Comparison of ENCODE assay signal across 26 cellular contexts in the genomic region with DNA sequence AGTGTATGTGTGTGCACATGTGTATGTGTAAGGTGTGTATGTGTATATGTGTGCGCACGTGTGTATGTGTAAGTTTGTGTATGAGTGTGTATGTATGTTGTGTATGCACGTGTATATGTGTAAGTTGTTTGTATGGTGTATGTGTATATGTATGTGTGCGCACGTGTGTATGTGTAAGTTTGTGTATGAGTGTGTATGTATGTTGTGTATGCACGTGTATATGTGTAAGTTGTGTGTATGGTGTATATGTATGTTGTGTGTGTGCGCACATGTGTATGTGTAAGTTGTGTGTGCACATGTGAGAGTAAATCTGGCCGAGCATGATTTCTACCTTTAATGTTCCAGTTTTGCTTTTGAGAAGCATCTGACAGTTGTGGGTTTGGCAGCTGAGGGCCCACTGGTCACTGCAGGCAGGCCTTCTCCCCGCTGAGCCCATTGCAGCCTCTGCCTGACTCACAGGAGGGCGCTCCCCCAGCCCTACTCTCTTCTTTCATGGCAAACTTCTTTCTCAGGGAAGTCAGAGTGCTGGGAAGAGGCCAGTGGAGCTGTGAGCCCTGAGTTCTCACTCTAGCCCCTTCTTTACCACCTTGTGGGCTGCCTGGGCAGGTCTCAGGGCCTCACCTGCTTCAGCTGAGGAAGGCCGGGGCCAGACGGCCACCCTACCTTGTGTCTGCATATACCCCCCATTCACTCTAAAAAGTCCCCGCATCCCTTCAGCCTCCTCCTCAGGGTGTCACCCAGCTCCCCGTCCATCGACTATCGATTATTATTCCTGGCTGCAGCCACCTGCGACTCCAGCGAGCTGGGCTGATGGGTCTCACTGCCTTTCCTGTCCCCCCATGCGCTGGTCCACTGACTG. TPM values are rescaled to one million over a fixed set of nuclear protein-coding genes. Genes with fewer than 3 reads are reported as not detected.
DNase-seq lines count a peak whose midpoint lies in the region; ATAC-seq, FAIRE-seq and TF ChIP-seq lines count a peak whose summit lies in the region.
"Had no signal": no experiment of that assay in that cellular context is flagged by ENCODE, and none has a peak within 500 bp of the region (broad histone marks: within the 10 kb centered on the region; RNA-seq: fewer than 3 reads in every experiment).

No MANE protein-coding gene starts in this region.

- H2AFZ ChIP-seq in astrocyte (ENCODE audit: low read depth, low read length): no peak overlapping the region
- no peak overlapping the region for H2AFZ ChIP-seq in HepG2 (ENCODE audit: low read length)

- H3K79me2 ChIP-seq in astrocyte (ENCODE audit: insufficient read depth, low read length) (no peaks in the 10 kb centered on the region), HepG2 (ENCODE audit: insufficient read depth, low read length) (no peaks in the 10 kb centered on the region)

- no peaks in the 10 kb centered on the region for H3K36me3 Mint-ChIP-seq in astrocyte (ENCODE audit: low read depth, unreplicated experiment)
- H3K36me3 Mint-ChIP-seq: CD8-positive, alpha-beta memory T cell; stimulated activated naive B cell treated with anti-CD40 and anti-IgM and Interleukin-4, amounts not matched to agents 10 μg/mL and 1 μg/mL and 100 μg/mL, for 72 hours had no signal

- 61% methylated on average over 17 of the region's 19 CpGs for WGBS in HepG2 (ENCODE audit: low lambda C conversion rate)
- WGBS in transverse colon (ENCODE audit: low coverage in 1 of 2), 2 donors: 85 to 93% methylated on average over 8 to 19 of the region's 19 CpGs

- TF ChIP-seq EP300 in HepG2 (IDR thresholded peaks at IDR 0.05; ENCODE audit: low read depth in 2 of 2, low read length in 2 of 2): no peak
- no peak for TF ChIP-seq EP300 in HepG2 (CRISPR knock-in tag; IDR thresholded peaks at IDR 0.05; ENCODE audit: borderline replicate concordance)
- TF ChIP-seq EP300 in transverse colon (IDR thresholded peaks at IDR 0.05; ENCODE audit: low read depth): no peak

- peaks cover 46% of the 10 kb centered on the region for H3K27me3 Mint-ChIP-seq in astrocyte (ENCODE audit: low read depth, unreplicated experiment)
- H3K27me3 Mint-ChIP-seq: CD8-positive, alpha-beta memory T cell had no signal

- H3K9me3 Mint-ChIP-seq in astrocyte (ENCODE audit: unreplicated experiment): peaks cover 2% of the 10 kb centered on the region
- H3K9me3 Mint-ChIP-seq: CD8-positive, alpha-beta memory T cell had no signal

- POLR2A ChIA-PET in HEK293 (lab: Yijun Ruan, JAX): no interaction called here
- POLR2A ChIA-PET in HepG2 (lab: Yijun Ruan, JAX): no interaction called here

- DNase-seq in astrocyte (ENCODE audit: low read depth) (no peak), HepG2 (ENCODE audit: low spot score) (no peak), globus pallidus (ENCODE audit: low spot score) (no peak), NCI-H187 treated with DMSO at 0.1 percent for 48 hours (lab: John Stamatoyannopoulos, UW) (no peak), NCI-H446 (lab: John Stamatoyannopoulos, UW) (no peak), transverse colon (no peak)
- DNase-seq: activated CD4-positive, alpha-beta T cell treated with anti-CD3 and anti-CD28 coated beads, Interleukin-2, amount 50 U/mL, for 48 hours; activated naive CD4-positive, alpha-beta T cell; amniotic stem cell; central memory CD4-positive, alpha-beta T cell; HCEC 1CT; left cardiac atrium; NCI-H146; NCI-H774; Right ventricle myocardium superior; stimulated activated CD4-positive, alpha-beta T cell treated with anti-CD3 and anti-CD28 coated beads, Interleukin-2, amount 100 ng/mL, for 24 hours; stimulated activated naive B cell treated with anti-CD40 and anti-IgM and Interleukin-4, amounts not matched to agents 10 μg/mL and 1 μg/mL and 100 μg/mL, for 72 hours had no signal

- H3K36me3 ChIP-seq in BLaER1 (no peaks in the 10 kb centered on the region), HEK293 (ENCODE audit: control insufficient read depth in 2 of 2, insufficient read depth in 1 of 2, low read length in 2 of 2) (no peaks in the 10 kb centered on the region), astrocyte (ENCODE audit: insufficient read depth, low read length) (no peaks in the 10 kb centered on the region), HepG2 (replicated peaks in 1 of 2; ENCODE audit: control insufficient read depth in 1 of 2, insufficient read depth in 2 of 2, low read length in 2 of 2) (no peaks in the 10 kb centered on the region), transverse colon (no peaks in the 10 kb centered on the region)
- H3K36me3 ChIP-seq: esophagus muscularis mucosa, gastroesophageal sphincter had no signal

- ATAC-seq in HepG2: peak; percentile 38; the same call in 1 of the 3 replicates
- ATAC-seq: gastroesophageal sphincter; left cardiac atrium; stimulated activated naive B cell treated with anti-CD40 and anti-IgM and Interleukin-4, amounts not matched to agents 10 μg/mL and 1 μg/mL and 100 μg/mL, for 72 hours had no signal

- H4K20me1 ChIP-seq in BLaER1: no peaks in the 10 kb centered on the region
- H4K20me1 ChIP-seq in astrocyte (ENCODE audit: insufficient read depth, low read length): no peaks in the 10 kb centered on the region
- no peaks in the 10 kb centered on the region for H4K20me1 ChIP-seq in HepG2 (ENCODE audit: insufficient read depth, low read length)

- TF ChIP-seq POLR2A in HepG2 (IDR thresholded peaks at IDR 0.05; ENCODE audit: insufficient read depth in 1 of 2, low read depth in 2 of 2, low read length in 2 of 2) (no peak), transverse colon (IDR thresholded peaks at IDR 0.05) (no peak)

- H3K9ac ChIP-seq in BLaER1 (no peak overlapping the region), astrocyte (ENCODE audit: low read length) (no peak overlapping the region), HepG2 (ENCODE audit: insufficient read depth, low read depth, low read length) (no peak overlapping the region)

- H3K27ac ChIP-seq in BLaER1 (no peak overlapping the region), HEK293 (ENCODE audit: extremely low read depth, low read depth, low read length) (no peak overlapping the region), astrocyte (ENCODE audit: low read depth, low read length) (no peak overlapping the region), HepG2 (ENCODE audit: extremely low read length, insufficient read depth, low read length) (no peak overlapping the region), transverse colon (no peak overlapping the region)
- H3K27ac ChIP-seq: esophagus muscularis mucosa, gastroesophageal sphincter had no signal

- FAIRE-seq in astrocyte (lab: Jason Lieb, UNC): peak; percentile 43
- no peak for FAIRE-seq in HepG2 (lab: Jason Lieb, UNC)

- H3K4me3 ChIP-seq in BLaER1: no peak overlapping the region
- H3K4me3 ChIP-seq in HEK293 (ENCODE audit: low read depth, low read length): no peak overlapping the region
- H3K4me3 ChIP-seq in astrocyte (ENCODE audit: insufficient read depth, low read depth, low read length): no peak overlapping the region
- H3K4me3 ChIP-seq in HepG2 (replicated peaks in 1 of 3; ENCODE audit: insufficient read depth in 1 of 3, low read depth in 2 of 3, low read length in 3 of 3): no peak overlapping the region
- no peak overlapping the region for H3K4me3 ChIP-seq in transverse colon
- H3K4me3 ChIP-seq: esophagus muscularis mucosa, gastroesophageal sphincter had no signal

- H3K9me3 ChIP-seq in BLaER1 (peaks cover 11% of the 10 kb centered on the region), HEK293 (ENCODE audit: control insufficient read depth, insufficient read depth, low read depth, low read length) (no peaks in the 10 kb centered on the region), astrocyte (ENCODE audit: insufficient read depth, low read depth, low read length) (no peaks in the 10 kb centered on the region), HepG2 (ENCODE audit: low read length) (no peaks in the 10 kb centered on the region), transverse colon (no peaks in the 10 kb centered on the region)
- H3K9me3 ChIP-seq: esophagus muscularis mucosa, gastroesophageal sphincter had no signal

- intact Hi-C loops in HepG2 (cut with micrococcal nuclease; ENCODE audit: unreplicated experiment) (no loop called here), transverse colon (cut with DNase I; ENCODE audit: low total_unique reads) (no loop called here)

- H3K27ac Mint-ChIP-seq in astrocyte (ENCODE audit: unreplicated experiment): no peak overlapping the region
- H3K27ac Mint-ChIP-seq: stimulated activated naive B cell treated with anti-CD40 and anti-IgM and Interleukin-4, amounts not matched to agents 10 μg/mL and 1 μg/mL and 100 μg/mL, for 72 hours had no signal

- in situ Hi-C loops in HepG2 (cut with HindIII; ENCODE audit: extremely low pct_ligation_motif_present, low pct_unique_long_range_greater_than_20kb) (no loop called here), transverse colon (cut with MboI; ENCODE audit: low pct_ligation_motif_present in 1 of 4, low pct_unique_long_range_greater_than_20kb in 1 of 4, low sequenced_read_pairs in 3 of 4) (no loop called here)

- TF ChIP-seq CTCF in HEK293 (tag by site-specific recombination; IDR thresholded peaks at IDR 0.05) (no peak), astrocyte (IDR thresholded peaks at IDR 0.05; ENCODE audit: insufficient read depth, low read depth, low read length) (no peak), HepG2 (CRISPR knock-in tag; IDR thresholded peaks at IDR 0.05) (peak; percentile 27; the same call in 1 of the 2 replicates), transverse colon (IDR thresholded peaks at IDR 0.05) (no peak)

- no peaks in the 10 kb centered on the region for H3K4me1 Mint-ChIP-seq in astrocyte (ENCODE audit: low read depth, unreplicated experiment)

- H3K27me3 ChIP-seq in BLaER1 (no peaks in the 10 kb centered on the region), astrocyte (ENCODE audit: insufficient read depth, low read length) (peaks cover 14% of the 10 kb centered on the region), HepG2 (ENCODE audit: control insufficient read depth in 1 of 2, insufficient read depth in 2 of 2, low read length in 2 of 2) (peaks cover 5 to 66% of the 10 kb centered on the region in 2 experiments; a peak in 3 of 5 replicates), transverse colon (no peaks in the 10 kb centered on the region)

- TF ChIP-seq RAD21 in HepG2 (CRISPR knock-in tag; IDR thresholded peaks at IDR 0.05): no peak

- H3K4me3 Mint-ChIP-seq in astrocyte (ENCODE audit: unreplicated experiment): no peak overlapping the region
- H3K4me3 Mint-ChIP-seq: CD8-positive, alpha-beta memory T cell; stimulated activated naive B cell treated with anti-CD40 and anti-IgM and Interleukin-4, amounts not matched to agents 10 μg/mL and 1 μg/mL and 100 μg/mL, for 72 hours had no signal

- no TSS peak for BruUV-seq in HepG2 (replicated peaks; lab: Mats Ljungman, UMichigan)

- H3K4me1 ChIP-seq in BLaER1 (peaks cover 53% of the 10 kb centered on the region), HEK293 (ENCODE audit: control insufficient read depth, insufficient read depth, low read length) (no peaks in the 10 kb centered on the region), astrocyte (ENCODE audit: insufficient read depth, low read length) (no peaks in the 10 kb centered on the region), HepG2 (ENCODE audit: insufficient read depth, low read length) (peaks cover 17% of the 10 kb centered on the region), transverse colon (peaks cover 0 to under 1% (median 0%) of the 10 kb centered on the region in 4 donors)
- H3K4me1 ChIP-seq: gastroesophageal sphincter had no signal

- CTCF ChIA-PET in HEK293 (lab: Yijun Ruan, JAX): interaction anchor here (0.6 to 1.1 kb wide), 3 partner anchors 30 to 351 kb away, joined by 3 to 6 read pairs (median 4); no protein-coding TSS in a partner anchor
- CTCF ChIA-PET in HepG2 (lab: Yijun Ruan, JAX; ENCODE audit: low intra/inter-chr PET ratio, low total read pairs): no interaction called here

- H3K4me2 ChIP-seq in BLaER1 (peak overlapping the region; percentile 66), astrocyte (ENCODE audit: low read length) (no peak overlapping the region), HepG2 (ENCODE audit: low read depth, low read length) (no peak overlapping the region; the same call in 1 of the 2 replicates)

RNA-seq across cellular contexts. Expression of a gene that starts 11.2 kb away (rescaled TPM):
- total RNA-seq in astrocyte (2.5 and 3.6 TPM in 2 replicates), HepG2 (2016; rRNA removed; fragmentation: Illumina TruSeq; extraction: Trizol) (0.11 TPM in 1 of 2 replicates, not detected in the other), transverse colon (10 to 100 TPM in 1 of 4 donors, 1 to 10 TPM in 3; 2.8 to 33.3 (median 7.1) TPM)
- not detected in 2 replicates for total RNA-seq in HepG2 (2016; cell fraction: cytosol; rRNA removed; fragmentation: Illumina TruSeq; extraction: Trizol; ENCODE audit: low read depth)
- total RNA-seq in HepG2 (2016; cell fraction: insoluble cytoplasmic fraction; rRNA removed; fragmentation: Illumina TruSeq; extraction: Trizol): not detected in 2 replicates
- total RNA-seq in HepG2 (2016; cell fraction: membrane; rRNA removed; fragmentation: Illumina TruSeq; extraction: Trizol): 0.24 TPM in 1 of 2 replicates, not detected in the other
- 0.50 TPM in 1 of 2 replicates, not detected in the other for total RNA-seq in HepG2 (2016; cell fraction: nucleus; rRNA removed; fragmentation: Illumina TruSeq; extraction: Trizol)
- 2.9 and 4.3 TPM in 2 replicates for polyA plus RNA-seq in HepG2 (2011; rRNA removed)
- polyA plus RNA-seq in HepG2 (2011; cell fraction: cytosol; rRNA removed): 1.2 and 2.5 TPM in 2 replicates
- polyA plus RNA-seq in HepG2 (2011; cell fraction: nucleus; rRNA removed): 22.1 and 28.5 TPM in 2 replicates
- 1.7 and 1.9 TPM in 2 replicates for polyA plus RNA-seq in HepG2 (2012)
- polyA plus RNA-seq in HepG2 (2016; cell fraction: cytosol; fragmentation: Illumina TruSeq; extraction: Trizol; ENCODE audit: low read depth): 0.14 TPM in 1 of 2 replicates, not detected in the other
- not detected in 2 replicates for polyA plus RNA-seq in HepG2 (2016; cell fraction: insoluble cytoplasmic fraction; fragmentation: Illumina TruSeq; extraction: Trizol; ENCODE audit: low read depth)
- polyA plus RNA-seq in HepG2 (2016; cell fraction: membrane; fragmentation: Illumina TruSeq; extraction: Trizol; ENCODE audit: low read depth): 0.15 and 0.16 TPM in 2 replicates
- 0.61 TPM in 1 of 2 replicates, not detected in the other for polyA plus RNA-seq in HepG2 (2016; cell fraction: nucleus; fragmentation: Illumina TruSeq; extraction: Trizol; ENCODE audit: insufficient read depth, low read depth)
- 3.2 TPM in 1 of 2 replicates, not detected in the other for polyA minus RNA-seq in HepG2 (2011; rRNA and poly(A)+ RNA removed; ENCODE audit: low replicate concordance)
- 0.59 and 1.6 TPM in 2 replicates for polyA minus RNA-seq in HepG2 (2011; cell fraction: cytosol; rRNA and poly(A)+ RNA removed)
- polyA minus RNA-seq in HepG2 (2011; cell fraction: nucleus; rRNA and poly(A)+ RNA removed): 5.0 TPM in 2 replicates
- total RNA-seq: MCF 10A; T-helper 1 cell treated with Interleukin-12 subunit alpha and Interleukin-12 subunit beta and Interleukin-4 antibody, amounts not matched to agents 30 ng/mL and 1 ng/mL, for 36 hours had no signal

RNA-seq across cellular contexts. Expression of a gene that starts 41.3 kb away (rescaled TPM):
- not detected in 2 replicates for total RNA-seq in astrocyte
- total RNA-seq in HepG2 (2016; rRNA removed; fragmentation: Illumina TruSeq; extraction: Trizol): not detected in 2 replicates
- not detected in 2 replicates for total RNA-seq in HepG2 (2016; cell fraction: cytosol; rRNA removed; fragmentation: Illumina TruSeq; extraction: Trizol; ENCODE audit: low read depth)
- total RNA-seq in HepG2 (2016; cell fraction: insoluble cytoplasmic fraction; rRNA removed; fragmentation: Illumina TruSeq; extraction: Trizol): not detected in 2 replicates
- not detected in 2 replicates for total RNA-seq in HepG2 (2016; cell fraction: membrane; rRNA removed; fragmentation: Illumina TruSeq; extraction: Trizol)
- total RNA-seq in HepG2 (2016; cell fraction: nucleus; rRNA removed; fragmentation: Illumina TruSeq; extraction: Trizol): not detected in 2 replicates
- polyA plus RNA-seq in HepG2 (2011; rRNA removed): 0.11 TPM in 1 of 2 replicates, not detected in the other
- polyA plus RNA-seq in HepG2 (2011; cell fraction: cytosol; rRNA removed): not detected in 2 replicates
- polyA plus RNA-seq in HepG2 (2011; cell fraction: nucleus; rRNA removed): 0.14 and 0.18 TPM in 2 replicates
- polyA plus RNA-seq in HepG2 (2012): not detected in 2 replicates
- not detected in 2 replicates for polyA plus RNA-seq in HepG2 (2016; cell fraction: cytosol; fragmentation: Illumina TruSeq; extraction: Trizol; ENCODE audit: low read depth)
- polyA plus RNA-seq in HepG2 (2016; cell fraction: insoluble cytoplasmic fraction; fragmentation: Illumina TruSeq; extraction: Trizol; ENCODE audit: low read depth): not detected in 2 replicates
- not detected in 2 replicates for polyA plus RNA-seq in HepG2 (2016; cell fraction: membrane; fragmentation: Illumina TruSeq; extraction: Trizol; ENCODE audit: low read depth)
- polyA plus RNA-seq in HepG2 (2016; cell fraction: nucleus; fragmentation: Illumina TruSeq; extraction: Trizol; ENCODE audit: insufficient read depth, low read depth): not detected in 2 replicates
- polyA minus RNA-seq in HepG2 (2011; rRNA and poly(A)+ RNA removed; ENCODE audit: low replicate concordance): 0.07 TPM in 1 of 2 replicates, not detected in the other
- not detected in 2 replicates for polyA minus RNA-seq in HepG2 (2011; cell fraction: cytosol; rRNA and poly(A)+ RNA removed)
- polyA minus RNA-seq in HepG2 (2011; cell fraction: nucleus; rRNA and poly(A)+ RNA removed): not detected in 2 replicates
- total RNA-seq in transverse colon: not detected
- total RNA-seq: CD8-positive, alpha-beta memory T cell; MCF 10A; skeletal muscle tissue; T-helper 1 cell treated with Interleukin-12 subunit alpha and Interleukin-12 subunit beta and Interleukin-4 antibody, amounts not matched to agents 30 ng/mL and 1 ng/mL, for 36 hours had no signal
- polyA plus RNA-seq: neural cell had no signal

RNA-seq across cellular contexts. Expression of a gene that starts 57.1 kb away (rescaled TPM):
- total RNA-seq in astrocyte: 38.8 and 41.6 TPM in 2 replicates
- 37.0 and 47.3 TPM in 2 replicates for total RNA-seq in HepG2 (2016; rRNA removed; fragmentation: Illumina TruSeq; extraction: Trizol)
- 4.7 and 6.0 TPM in 2 replicates for total RNA-seq in HepG2 (2016; cell fraction: cytosol; rRNA removed; fragmentation: Illumina TruSeq; extraction: Trizol; ENCODE audit: low read depth)
- 35.2 and 42.6 TPM in 2 replicates for total RNA-seq in HepG2 (2016; cell fraction: insoluble cytoplasmic fraction; rRNA removed; fragmentation: Illumina TruSeq; extraction: Trizol)
- 10.8 and 12.6 TPM in 2 replicates for total RNA-seq in HepG2 (2016; cell fraction: membrane; rRNA removed; fragmentation: Illumina TruSeq; extraction: Trizol)
- total RNA-seq in HepG2 (2016; cell fraction: nucleus; rRNA removed; fragmentation: Illumina TruSeq; extraction: Trizol): 18.9 and 20.1 TPM in 2 replicates
- 26.0 and 27.1 TPM in 2 replicates for polyA plus RNA-seq in HepG2 (2011; rRNA removed)
- 19.1 and 22.8 TPM in 2 replicates for polyA plus RNA-seq in HepG2 (2011; cell fraction: cytosol; rRNA removed)
- polyA plus RNA-seq in HepG2 (2011; cell fraction: nucleus; rRNA removed): 33.3 and 38.5 TPM in 2 replicates
- polyA plus RNA-seq in HepG2 (2012): 42.2 and 43.6 TPM in 2 replicates
- 2.7 and 3.1 TPM in 2 replicates for polyA plus RNA-seq in HepG2 (2016; cell fraction: cytosol; fragmentation: Illumina TruSeq; extraction: Trizol; ENCODE audit: low read depth)
- 47.8 and 54.9 TPM in 2 replicates for polyA plus RNA-seq in HepG2 (2016; cell fraction: insoluble cytoplasmic fraction; fragmentation: Illumina TruSeq; extraction: Trizol; ENCODE audit: low read depth)
- 6.4 and 6.9 TPM in 2 replicates for polyA plus RNA-seq in HepG2 (2016; cell fraction: membrane; fragmentation: Illumina TruSeq; extraction: Trizol; ENCODE audit: low read depth)
- 27.0 and 28.5 TPM in 2 replicates for polyA plus RNA-seq in HepG2 (2016; cell fraction: nucleus; fragmentation: Illumina TruSeq; extraction: Trizol; ENCODE audit: insufficient read depth, low read depth)
- 32.1 and 35.9 TPM in 2 replicates for polyA minus RNA-seq in HepG2 (2011; rRNA and poly(A)+ RNA removed; ENCODE audit: low replicate concordance)
- 22.8 and 23.4 TPM in 2 replicates for polyA minus RNA-seq in HepG2 (2011; cell fraction: cytosol; rRNA and poly(A)+ RNA removed)
- 31.8 and 46.1 TPM in 2 replicates for polyA minus RNA-seq in HepG2 (2011; cell fraction: nucleus; rRNA and poly(A)+ RNA removed)
- total RNA-seq in transverse colon: 10 to 100 TPM; 26.3 to 69.5 (median 56.4) TPM
